8 cellular contexts compared by ENCODE assay signal in genomic region chr11:9568854-9569587, GRCh38. TPM values are rescaled to one million over a fixed set of nuclear protein-coding genes. Genes with fewer than 3 reads are reported as not detected.
DNase-seq lines count a peak whose midpoint lies in the region; ATAC-seq and TF ChIP-seq lines count a peak whose summit lies in the region.

No MANE protein-coding gene starts in this region.

- peak; percentile 45 to 48 for ATAC-seq in naive B cell (ENCODE audit: low read depth in 2 of 2)
- ATAC-seq in GM19324 (IDR thresholded peaks at IDR 0.05; ENCODE audit: low FRiP score, unreplicated experiment), result no peak

- TF ChIP-seq CTCF in HFFc6 (IDR thresholded peaks at IDR 0.05), result no peak

- H3K4me1 ChIP-seq in SJCRH30, result peaks cover 46% of the 10 kb centered on the region

- DNase-seq in Ammon's horn (ENCODE audit: low spot score) (peak; percentile 32), HFFc6 (peak; percentile 98), SJCRH30 (peak; percentile 80 to 91), erythroblast (lab: John Stamatoyannopoulos, UW) (peak; percentile 70 to 71), naive B cell (peak; percentile 71), amygdala (lab: John Stamatoyannopoulos, UW) (no peak)
- no peak for DNase-seq in stimulated activated CD4-positive, alpha-beta T cell treated with anti-CD3 and anti-CD28 coated beads, Interleukin-2, amount 100 ng/mL, for 48 hours

- H3K27ac Mint-ChIP-seq in HFFc6, result peak overlapping the region; percentile 100
- H3K27ac Mint-ChIP-seq in naive B cell, result peak overlapping the region; percentile 85 to 98 (median 98)

- H3K4me3 ChIP-seq in SJCRH30, result peak overlapping the region; percentile 43

- peaks cover 9% of the 10 kb centered on the region for H3K27me3 Mint-ChIP-seq in HFFc6 (ENCODE audit: insufficient read depth)
- no peaks in the 10 kb centered on the region for H3K27me3 Mint-ChIP-seq in naive B cell

- H3K36me3 Mint-ChIP-seq in HFFc6 (ENCODE audit: low read depth) (no peaks in the 10 kb centered on the region), naive B cell (no peaks in the 10 kb centered on the region)

- TF ChIP-seq POLR2A in erythroblast (IDR thresholded peaks at IDR 0.05; ENCODE audit: low read length), result no peak

- no peaks in the 10 kb centered on the region for H3K27me3 ChIP-seq in SJCRH30

- H3K4me3 Mint-ChIP-seq in HFFc6 (peak overlapping the region; percentile 86), naive B cell (peak overlapping the region; percentile 47 to 91 (median 70))

- H3K36me3 ChIP-seq in SJCRH30, result no peaks in the 10 kb centered on the region

- peak overlapping the region; percentile 98 for H3K27ac ChIP-seq in SJCRH30

- H3K4me1 Mint-ChIP-seq in HFFc6 (ENCODE audit: low read depth) (peaks cover 78% of the 10 kb centered on the region), naive B cell (peaks cover 26 to 38% (median 31%) of the 10 kb centered on the region in 3 donors)

- H3K9me3 Mint-ChIP-seq in HFFc6 (no peaks in the 10 kb centered on the region), naive B cell (no peaks in the 10 kb centered on the region)

- H3K9me3 ChIP-seq in SJCRH30 (replicated peaks), result no peaks in the 10 kb centered on the region

RNA-seq across cellular contexts. Expression of gene WEE1, which starts 4.4 kb away (rescaled TPM):
- 10 to 100 TPM; 28.3 to 45.6 (median 39.4) TPM for total RNA-seq in HFFc6 (2021; fragmentation: NEBNext Ultra II Directional; extraction: Animal tissue kit (Norgen Biotek cat#: 25700))
- 102 and 120 TPM in 2 replicates for total RNA-seq in SJCRH30 (2014; rRNA removed; shearing (Covaris generic))
- polyA plus RNA-seq in naive B cell (ENCODE audit: low read depth in 6 of 6), result 10 to 100 TPM in 5 of 6 donors, 1 to 10 TPM in 1; 9.6 to 20.6 (median 16.2) TPM

Comparison
In these comparisons a context has a peak if more than half of its experiments do, and no peak if none do; other contexts are left out.
1. DNase-seq: peak in Ammon's horn (single experiment), HFFc6 (single experiment), SJCRH30 (2 of 2), erythroblast (2 of 2) and naive B cell (single experiment); none in amygdala (0 of 56) and stimulated activated CD4-positive, alpha-beta T cell treated with anti-CD3 and anti-CD28 coated beads, Interleukin-2, amount 100 ng/mL, for 48 hours (0 of 2).